Comparison of ENCODE assay signal across 10 cellular contexts in the genomic region with DNA sequence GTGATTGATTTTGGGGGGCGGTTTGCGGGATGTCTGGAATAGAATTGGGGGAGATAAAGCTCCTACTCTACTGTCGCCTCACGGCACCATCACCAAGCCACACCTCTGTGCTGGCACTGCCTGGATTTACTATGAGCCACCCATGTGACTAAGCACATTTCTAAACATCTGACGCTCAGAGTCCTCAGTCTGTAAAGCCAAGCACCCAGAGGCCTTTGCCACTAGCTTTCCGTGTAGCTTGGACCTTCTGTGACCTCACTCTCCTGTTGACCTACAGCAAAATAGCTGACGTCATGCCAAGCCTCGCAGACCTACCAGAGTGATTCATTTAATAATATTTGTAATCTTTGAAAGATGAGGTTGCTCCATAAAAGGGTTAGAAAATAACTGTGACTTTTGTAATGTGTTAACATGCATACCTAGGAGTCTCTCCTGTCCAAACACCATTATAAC. TPM values are rescaled to one million over a fixed set of nuclear protein-coding genes. Genes with fewer than 3 reads are reported as not detected.
DNase-seq lines count a peak whose midpoint lies in the region; ATAC-seq and TF ChIP-seq lines count a peak whose summit lies in the region.
"Had no signal": no experiment of that assay in that cellular context is flagged by ENCODE, and none has a peak within 500 bp of the region (broad histone marks: within the 10 kb centered on the region; RNA-seq: fewer than 3 reads in every experiment).

No MANE protein-coding gene starts in this region.

- DNase-seq in AG10803 (ENCODE audit: low read depth) (peak; percentile 81), NCI-H460 (ENCODE audit: extremely low read depth, low read depth) (peak; percentile 89), epithelial cell of prostate (ENCODE audit: low read depth, low spot score) (peak; percentile 85), omental fat pad (ENCODE audit: low spot score) (peak; percentile 23), NCI-H2029 treated with DMSO at 0.1 percent for 48 hours (lab: John Stamatoyannopoulos, UW) (no peak)
- DNase-seq in activated CD8-positive, alpha-beta memory T cell treated with anti-CD3 and anti-CD28 coated beads, Interleukin-2, amount 50 U/mL, for 48 hours, result no peak
- DNase-seq in stimulated activated CD4-positive, alpha-beta T cell treated with anti-CD3 and anti-CD28 coated beads, Interleukin-4, amount 100 ng/mL, for 4 hours, result no peak
- DNase-seq: Caco-2; naive thymus-derived CD4-positive, alpha-beta T cell had no signal

- H3K4me3 ChIP-seq in AG10803 (ENCODE audit: low read length), result no peak overlapping the region

- no peak for TF ChIP-seq CTCF in AG10803 (conservative IDR thresholded peaks at IDR 0.05; ENCODE audit: low read length)
- no peak for TF ChIP-seq CTCF in omental fat pad (IDR thresholded peaks at IDR 0.05)

- H3K27ac ChIP-seq in epithelial cell of prostate, result peak overlapping the region; percentile 55

- ATAC-seq in omental fat pad (ENCODE audit: low FRiP score), result peak; percentile 79
- no peak for ATAC-seq in GM21528 (IDR thresholded peaks at IDR 0.05; ENCODE audit: low FRiP score, unreplicated experiment)
- ATAC-seq: naive thymus-derived CD4-positive, alpha-beta T cell had no signal

RNA-seq across cellular contexts. Expression of gene MYOCD, which starts 38.5 kb away (rescaled TPM):
- total RNA-seq in NCI-H460 (2014; rRNA removed; shearing (Covaris generic)), result 0.02 TPM in 1 of 2 replicates, not detected in the other
- polyA plus RNA-seq in NCI-H460 (2014; cell fraction: nucleus; rRNA removed), result 0.10 TPM in 1 of 2 replicates, not detected in the other
- 1 to 10 TPM in 3 of 4 donors, under 1 TPM in 1; 0.48 to 2.8 (median 2.3) TPM for total RNA-seq in omental fat pad
- total RNA-seq: naive thymus-derived CD4-positive, alpha-beta T cell had no signal
- polyA plus RNA-seq: naive thymus-derived CD4-positive, alpha-beta T cell had no signal

Comparison
In these comparisons a context has a peak if more than half of its experiments do, and no peak if none do; other contexts are left out.
1. DNase-seq: peak in AG10803 (single experiment), NCI-H460 (single experiment), epithelial cell of prostate (single experiment) and omental fat pad (single experiment); none in activated CD8-positive, alpha-beta memory T cell treated with anti-CD3 and anti-CD28 coated beads, Interleukin-2, amount 50 U/mL, for 48 hours (single experiment), NCI-H2029 treated with DMSO at 0.1 percent for 48 hours (single experiment) and stimulated activated CD4-positive, alpha-beta T cell treated with anti-CD3 and anti-CD28 coated beads, Interleukin-4, amount 100 ng/mL, for 4 hours (0 of 2).